1 cellular context compared by ENCODE assay signal in genomic region chr17:75289122-75289831, GRCh38.
TF ChIP-seq lines count a peak whose summit lies in the region.

Gene SLC25A19 (minus strand): TSS chr17:75289433. CDS start chr17:75286764, 2,669 bp downstream.

TF ChIP-seq in K562, 482 proteins besides CTCF, POLR2A, EP300 and RAD21 (continued from another document and continues in another):
- TF ChIP-seq ZNF639 (CRISPR knock-in tag; conservative IDR thresholded peaks at IDR 0.05 in 1 of 2, IDR thresholded peaks at IDR 0.05 in 1 of 2) (peak in 1 of 2 experiments; percentile 54; a peak in 1 of 4 replicates), ZNF398 (CRISPR knock-in tag; IDR thresholded peaks at IDR 0.05) (no peak), ARID4B (CRISPR knock-in tag; IDR thresholded peaks at IDR 0.05) (peak; percentile 80), SIN3A (IDR thresholded peaks at IDR 0.05; ENCODE audit: borderline replicate concordance in 2 of 2, control insufficient read depth in 1 of 2, low read depth in 2 of 2, low read length in 2 of 2) (peak in 1 of 2 experiments; percentile 50; a peak in 2 of 4 replicates), STAT5A (IDR thresholded peaks at IDR 0.05; ENCODE audit: borderline replicate concordance, low read length) (no peak), ZNF347 (CRISPR knock-in tag; IDR thresholded peaks at IDR 0.05; ENCODE audit: low read depth) (no peak), HEY1 (CRISPR knock-in tag; IDR thresholded peaks at IDR 0.05; ENCODE audit: borderline replicate concordance) (peak; percentile 58; the same call in 1 of the 2 replicates), RBM25 (IDR thresholded peaks at IDR 0.05; ENCODE audit: low read depth, low read length, severe bottlenecking) (peak; percentile 91), ZNF311 (CRISPR knock-in tag; IDR thresholded peaks at IDR 0.05) (no peak), PATZ1 (CRISPR knock-in tag; IDR thresholded peaks at IDR 0.05; ENCODE audit: borderline replicate concordance) (no peak), CBX8 (IDR thresholded peaks at IDR 0.05; ENCODE audit: borderline replicate concordance, extremely low read depth, low read depth, low read length, poor library complexity, severe bottlenecking) (no peak), CREM (IDR thresholded peaks at IDR 0.05; ENCODE audit: low read depth) (peak; percentile 97), MEF2D (tag; conservative IDR thresholded peaks at IDR 0.05; ENCODE audit: low read depth) (no peak), MTF1 (CRISPR knock-in tag; IDR thresholded peaks at IDR 0.05; ENCODE audit: borderline replicate concordance) (no peak), ZHX1 (conservative IDR thresholded peaks at IDR 0.05; ENCODE audit: low read length) (no peak), NELFE (IDR thresholded peaks at IDR 0.05; ENCODE audit: insufficient read depth, insufficient read length) (no peak), NFE2L1 (tag; IDR thresholded peaks at IDR 0.05; ENCODE audit: borderline replicate concordance, low read depth) (no peak), ZNF282 (CRISPR knock-in tag; IDR thresholded peaks at IDR 0.05) (no peak), TEAD4 (IDR thresholded peaks at IDR 0.05; ENCODE audit: low read length) (peak; percentile 20; the same call in 1 of the 2 replicates), TEAD4 (CRISPR knock-in tag; IDR thresholded peaks at IDR 0.05; ENCODE audit: borderline replicate concordance) (no peak), CHAMP1 (IDR thresholded peaks at IDR 0.05) (no peak), FOSL1 (tag; conservative IDR thresholded peaks at IDR 0.05) (no peak), MCM2 (IDR thresholded peaks at IDR 0.05; ENCODE audit: low read depth) (no peak), SMARCB1 (IDR thresholded peaks at IDR 0.05; ENCODE audit: insufficient read length, low read depth) (no peak), TRIM25 (IDR thresholded peaks at IDR 0.05; ENCODE audit: borderline replicate concordance) (no peak), ZNF785 (CRISPR knock-in tag; IDR thresholded peaks at IDR 0.05) (no peak), FOXM1 (IDR thresholded peaks at IDR 0.05; ENCODE audit: low read depth) (no peak), FOXM1 (CRISPR knock-in tag; IDR thresholded peaks at IDR 0.05; ENCODE audit: low read depth) (no peak), ETV5 (CRISPR knock-in tag; IDR thresholded peaks at IDR 0.05; ENCODE audit: low read depth) (peak; percentile 71; the same call in 1 of the 2 replicates), CBX2 (IDR thresholded peaks at IDR 0.05; ENCODE audit: insufficient read depth, low read length, poor library complexity, severe bottlenecking) (no peak), KLF13 (tag; IDR thresholded peaks at IDR 0.05; ENCODE audit: borderline replicate concordance, low read depth) (no peak), ZNF766 (CRISPR knock-in tag; conservative IDR thresholded peaks at IDR 0.05) (0 out of 2 replicates have a peak, but pooled peaks have one; percentile 31), MYC (IDR thresholded peaks at IDR 0.05; ENCODE audit: low read depth, low read length) (peak; percentile 75), MYC (CRISPR knock-in tag; IDR thresholded peaks at IDR 0.05; ENCODE audit: borderline replicate concordance, low read depth) (no peak), XRCC4 (IDR thresholded peaks at IDR 0.05; ENCODE audit: extremely low read depth, insufficient read depth, insufficient read length) (no peak), XRCC3 (IDR thresholded peaks at IDR 0.05) (no peak), MCM5 (IDR thresholded peaks at IDR 0.05; ENCODE audit: low read depth) (no peak), HBP1 (CRISPR knock-in tag; IDR thresholded peaks at IDR 0.05) (no peak), DNMT1 (IDR thresholded peaks at IDR 0.05) (no peak), ZNF121 (CRISPR knock-in tag; conservative IDR thresholded peaks at IDR 0.05) (no peak), ETS2 (tag; IDR thresholded peaks at IDR 0.05; ENCODE audit: borderline replicate concordance, poor library complexity, severe bottlenecking) (no peak), HMG20B (CRISPR knock-in tag; IDR thresholded peaks at IDR 0.05) (no peak), ETV1 (tag; conservative IDR thresholded peaks at IDR 0.05; ENCODE audit: low read depth) (no peak), HMG20A (CRISPR knock-in tag; conservative IDR thresholded peaks at IDR 0.05) (no peak), RFX5 (IDR thresholded peaks at IDR 0.05; ENCODE audit: low read depth, low read length) (peak; percentile 51; the same call in 1 of the 2 replicates), CHD4 (IDR thresholded peaks at IDR 0.05; ENCODE audit: insufficient read depth, insufficient replicate concordance, low read depth, low read length, poor library complexity, severe bottlenecking) (no peak), ZNF140 (CRISPR knock-in tag; IDR thresholded peaks at IDR 0.05) (no peak)
